17 cellular contexts compared by ENCODE assay signal in genomic region chr17:48440660-48441059, GRCh38. TPM values are rescaled to one million over a fixed set of nuclear protein-coding genes. Genes with fewer than 3 reads are reported as not detected.
DNase-seq lines count a peak whose midpoint lies in the region; ATAC-seq, FAIRE-seq and TF ChIP-seq lines count a peak whose summit lies in the region.
"Had no signal": no experiment of that assay in that cellular context is flagged by ENCODE, and none has a peak within 500 bp of the region (broad histone marks: within the 10 kb centered on the region; RNA-seq: fewer than 3 reads in every experiment).

No MANE protein-coding gene starts in this region.

- TF ChIP-seq EP300 in HepG2 (IDR thresholded peaks at IDR 0.05; ENCODE audit: low read depth in 2 of 2, low read length in 2 of 2): no peak
- TF ChIP-seq EP300 in HepG2 (CRISPR knock-in tag; IDR thresholded peaks at IDR 0.05; ENCODE audit: borderline replicate concordance): no peak

- H3K4me1 ChIP-seq in CD8-positive, alpha-beta T cell (ENCODE audit: insufficient read depth, low read length): peaks cover 94% of the 10 kb centered on the region
- H3K4me1 ChIP-seq in HepG2 (ENCODE audit: insufficient read depth, low read length): no peaks in the 10 kb centered on the region
- H3K4me1 ChIP-seq: esophagus muscularis mucosa, uterus had no signal

- no peaks in the 10 kb centered on the region for H3K9me3 ChIP-seq in CD8-positive, alpha-beta T cell (ENCODE audit: low read length)
- H3K9me3 ChIP-seq in HepG2 (ENCODE audit: low read length): no peaks in the 10 kb centered on the region
- H3K9me3 ChIP-seq: adrenal gland, esophagus muscularis mucosa, uterus had no signal

- H3K27me3 Mint-ChIP-seq in CD8-positive, alpha-beta T cell (ENCODE audit: low read depth): no peaks in the 10 kb centered on the region
- no peaks in the 10 kb centered on the region for H3K27me3 Mint-ChIP-seq in activated CD8-positive, alpha-beta T cell treated with anti-CD3 and anti-CD28 coated beads, Interleukin-2, amount 10 ng/mL, durations not matched to agents 7 days and 5 days (ENCODE audit: low read depth)
- H3K27me3 Mint-ChIP-seq in natural killer cell treated with Interleukin-12 subunit alpha and Interleukin-12 subunit beta and Interleukin-15 and Interleukin-18, amount 100 ng/mL, for 72 hours: no peaks in the 10 kb centered on the region

- no peaks in the 10 kb centered on the region for H3K36me3 ChIP-seq in CD8-positive, alpha-beta T cell (ENCODE audit: insufficient read depth, low read length)
- no peaks in the 10 kb centered on the region for H3K36me3 ChIP-seq in HepG2 (replicated peaks in 1 of 2; ENCODE audit: control insufficient read depth in 1 of 2, insufficient read depth in 2 of 2, low read length in 2 of 2)
- H3K36me3 ChIP-seq: adrenal gland, esophagus muscularis mucosa, uterus had no signal

- no peak for FAIRE-seq in HepG2 (lab: Jason Lieb, UNC)
- FAIRE-seq: colon, G401.6 had no signal

- BruUV-seq in HepG2 (replicated peaks; lab: Mats Ljungman, UMichigan): no TSS peak

- peaks cover 2% of the 10 kb centered on the region for H3K9me3 Mint-ChIP-seq in CD8-positive, alpha-beta T cell
- no peaks in the 10 kb centered on the region for H3K9me3 Mint-ChIP-seq in activated CD8-positive, alpha-beta T cell treated with anti-CD3 and anti-CD28 coated beads, Interleukin-2, amount 10 ng/mL, durations not matched to agents 7 days and 5 days (ENCODE audit: insufficient read depth)
- peaks cover 13% of the 10 kb centered on the region for H3K9me3 Mint-ChIP-seq in natural killer cell treated with Interleukin-12 subunit alpha and Interleukin-12 subunit beta and Interleukin-15 and Interleukin-18, amount 100 ng/mL, for 72 hours

- in situ Hi-C loops in HepG2 (cut with HindIII; ENCODE audit: extremely low pct_ligation_motif_present, low pct_unique_long_range_greater_than_20kb): no loop called here

- no peak for DNase-seq in CD8-positive, alpha-beta T cell
- DNase-seq in Jurkat, Clone E6-1 (ENCODE audit: low read depth, low spot score): peak; percentile 66
- DNase-seq in activated CD8-positive, alpha-beta T cell treated with anti-CD3 and anti-CD28 coated beads, Interleukin-2, amount 10 ng/mL, durations not matched to agents 7 days and 5 days: no peak
- no peak for DNase-seq in natural killer cell treated with Interleukin-12 subunit alpha and Interleukin-12 subunit beta and Interleukin-15 and Interleukin-18, amount 100 ng/mL, for 72 hours (ENCODE audit: low spot score)
- no peak for DNase-seq in HepG2 (ENCODE audit: low spot score)
- no peak for DNase-seq in RKO (ENCODE audit: low spot score)
- no peak for DNase-seq in lower leg skin (ENCODE audit: low spot score in 2 of 2)
- DNase-seq: GM23248, left colon, NCI-H2029, uterus had no signal

- no peaks in the 10 kb centered on the region for H3K79me2 ChIP-seq in HepG2 (ENCODE audit: insufficient read depth, low read length)

- peak overlapping the region; percentile 32 for H3K4me3 ChIP-seq in CD8-positive, alpha-beta T cell (ENCODE audit: low read depth, low read length)
- peak overlapping the region; percentile 30 for H3K4me3 ChIP-seq in Jurkat, Clone E6-1 (ENCODE audit: low read length)
- H3K4me3 ChIP-seq in HepG2 (replicated peaks in 1 of 3; ENCODE audit: insufficient read depth in 1 of 3, low read depth in 2 of 3, low read length in 3 of 3) (no peak overlapping the region), lower leg skin (ENCODE audit: low read depth, poor library complexity, severe bottlenecking) (no peak overlapping the region)
- H3K4me3 ChIP-seq: adrenal gland, esophagus muscularis mucosa, GM23248, uterus had no signal

- 1% methylated on average over 2 of the region's 2 CpGs for WGBS in HepG2 (ENCODE audit: low lambda C conversion rate)
- WGBS in lower leg skin, 2 donors: 78 to 87% methylated on average over 2 of the region's 2 CpGs

- TF ChIP-seq POLR2A in HepG2 (IDR thresholded peaks at IDR 0.05; ENCODE audit: insufficient read depth in 1 of 2, low read depth in 2 of 2, low read length in 2 of 2): no peak
- no peak for TF ChIP-seq POLR2A in lower leg skin (IDR thresholded peaks at IDR 0.05)

- H3K9ac ChIP-seq in HepG2 (ENCODE audit: insufficient read depth, low read depth, low read length): no peak overlapping the region
- H3K9ac ChIP-seq: GM23248 had no signal

- ATAC-seq in CD8-positive, alpha-beta T cell: peak; percentile 7
- ATAC-seq in activated CD8-positive, alpha-beta T cell treated with anti-CD3 and anti-CD28 coated beads, Interleukin-2, amount 10 ng/mL, durations not matched to agents 7 days and 5 days: peak; percentile 13
- no peak for ATAC-seq in natural killer cell treated with Interleukin-12 subunit alpha and Interleukin-12 subunit beta and Interleukin-15 and Interleukin-18, amount 100 ng/mL, for 72 hours
- ATAC-seq in HepG2: no peak

- no peak overlapping the region for H2AFZ ChIP-seq in HepG2 (ENCODE audit: low read length)
- H2AFZ ChIP-seq: GM23248 had no signal

- TF ChIP-seq CTCF in CD8-positive, alpha-beta T cell (IDR thresholded peaks at IDR 0.05): no peak
- TF ChIP-seq CTCF in HepG2 (CRISPR knock-in tag; IDR thresholded peaks at IDR 0.05) (no peak), lower leg skin (IDR thresholded peaks at IDR 0.05) (no peak)

- POLR2A ChIA-PET in CD8-positive, alpha-beta T cell (lab: Charles Lee): interaction anchor here (1.0 to 6.5 kb wide), 9 partner anchors 10 to 108 kb away, joined by 3 to 63 read pairs (median 4); partner anchors contain the start of gene SKAP1
- POLR2A ChIA-PET in activated CD8-positive, alpha-beta T cell treated with anti-CD3 and anti-CD28 coated beads, Interleukin-2, amount 10 ng/mL, durations not matched to agents 7 days and 5 days (lab: Charles Lee): interaction anchor here (0.8 to 4.5 kb wide), 6 partner anchors 9 to 28 kb away, joined by 4 to 63 read pairs (median 14); partner anchors contain the start of gene SKAP1
- POLR2A ChIA-PET in HepG2 (lab: Yijun Ruan, JAX): no interaction called here

- peak overlapping the region; percentile 97 for H3K27ac Mint-ChIP-seq in CD8-positive, alpha-beta T cell
- peak overlapping the region; percentile 93 for H3K27ac Mint-ChIP-seq in activated CD8-positive, alpha-beta T cell treated with anti-CD3 and anti-CD28 coated beads, Interleukin-2, amount 10 ng/mL, durations not matched to agents 7 days and 5 days
- H3K27ac Mint-ChIP-seq in natural killer cell treated with Interleukin-12 subunit alpha and Interleukin-12 subunit beta and Interleukin-15 and Interleukin-18, amount 100 ng/mL, for 72 hours: peak overlapping the region; percentile 81 to 89
- H3K27ac Mint-ChIP-seq: CD14-positive monocyte had no signal

- H3K36me3 Mint-ChIP-seq in CD8-positive, alpha-beta T cell: no peaks in the 10 kb centered on the region
- H3K36me3 Mint-ChIP-seq in activated CD8-positive, alpha-beta T cell treated with anti-CD3 and anti-CD28 coated beads, Interleukin-2, amount 10 ng/mL, durations not matched to agents 7 days and 5 days (ENCODE audit: low read depth): peaks cover 37% of the 10 kb centered on the region
- peaks cover 7% of the 10 kb centered on the region for H3K36me3 Mint-ChIP-seq in natural killer cell treated with Interleukin-12 subunit alpha and Interleukin-12 subunit beta and Interleukin-15 and Interleukin-18, amount 100 ng/mL, for 72 hours
- H3K36me3 Mint-ChIP-seq: CD14-positive monocyte had no signal

- CTCF ChIA-PET in CD8-positive, alpha-beta T cell (lab: Charles Lee): interaction anchor here (1.0 to 11.1 kb wide), 7 partner anchors 10 to 89 kb away, joined by 3 to 94 read pairs (median 7); no protein-coding TSS in a partner anchor
- CTCF ChIA-PET in activated CD8-positive, alpha-beta T cell treated with anti-CD3 and anti-CD28 coated beads, Interleukin-2, amount 10 ng/mL, durations not matched to agents 7 days and 5 days (lab: Charles Lee): interaction anchor here (1.2 to 11.8 kb wide), 5 partner anchors 10 to 22 kb away, joined by 3 to 159 read pairs (median 8); no protein-coding TSS in a partner anchor
- CTCF ChIA-PET in HepG2 (lab: Yijun Ruan, JAX; ENCODE audit: low intra/inter-chr PET ratio, low total read pairs): no interaction called here

- peaks cover 93% of the 10 kb centered on the region for H3K4me1 Mint-ChIP-seq in CD8-positive, alpha-beta T cell (ENCODE audit: low read depth)
- peaks cover 95% of the 10 kb centered on the region for H3K4me1 Mint-ChIP-seq in activated CD8-positive, alpha-beta T cell treated with anti-CD3 and anti-CD28 coated beads, Interleukin-2, amount 10 ng/mL, durations not matched to agents 7 days and 5 days (ENCODE audit: low read depth)
- peaks cover 78 to 83% of the 10 kb centered on the region in 2 donors for H3K4me1 Mint-ChIP-seq in natural killer cell treated with Interleukin-12 subunit alpha and Interleukin-12 subunit beta and Interleukin-15 and Interleukin-18, amount 100 ng/mL, for 72 hours (ENCODE audit: low read depth in 2 of 2)

- no peak for TF ChIP-seq RAD21 in HepG2 (CRISPR knock-in tag; IDR thresholded peaks at IDR 0.05)

- peak overlapping the region; percentile 68 for H3K4me3 Mint-ChIP-seq in CD8-positive, alpha-beta T cell
- peak overlapping the region; percentile 69 for H3K4me3 Mint-ChIP-seq in activated CD8-positive, alpha-beta T cell treated with anti-CD3 and anti-CD28 coated beads, Interleukin-2, amount 10 ng/mL, durations not matched to agents 7 days and 5 days
- H3K4me3 Mint-ChIP-seq in natural killer cell treated with Interleukin-12 subunit alpha and Interleukin-12 subunit beta and Interleukin-15 and Interleukin-18, amount 100 ng/mL, for 72 hours: peak overlapping the region; percentile 82

- intact Hi-C loops in CD8-positive, alpha-beta T cell (cut with DNase I, micrococcal nuclease): loop anchor here (1.0 to 5.0 kb wide), 5 partner anchors 11 to 752 kb away; no protein-coding TSS in a partner anchor
- intact Hi-C loops in HepG2 (cut with micrococcal nuclease; ENCODE audit: unreplicated experiment) (no loop called here), lower leg skin (cut with DNase I; ENCODE audit: low total_unique reads) (no loop called here)

- peak overlapping the region; percentile 58 for H3K27ac ChIP-seq in CD8-positive, alpha-beta T cell (ENCODE audit: low read depth, low read length)
- H3K27ac ChIP-seq in HepG2 (ENCODE audit: extremely low read length, insufficient read depth, low read length): no peak overlapping the region
- H3K27ac ChIP-seq: esophagus muscularis mucosa, GM23248, RWPE1, uterus had no signal

- H3K4me2 ChIP-seq in HepG2 (ENCODE audit: low read depth, low read length): no peak overlapping the region

- no peaks in the 10 kb centered on the region for H3K27me3 ChIP-seq in CD8-positive, alpha-beta T cell (ENCODE audit: insufficient read depth, low read length)
- H3K27me3 ChIP-seq in HepG2 (ENCODE audit: control insufficient read depth in 1 of 2, insufficient read depth in 2 of 2, low read length in 2 of 2): peaks cover 3 to 48% of the 10 kb centered on the region in 2 experiments; a peak in 4 of 5 replicates
- H3K27me3 ChIP-seq: adrenal gland had no signal

- H4K20me1 ChIP-seq in HepG2 (ENCODE audit: insufficient read depth, low read length): no peaks in the 10 kb centered on the region

RNA-seq across cellular contexts. Expression of gene SKAP1, which starts 10.6 kb away (rescaled TPM):
- 10 to 100 TPM; 59.9 to 62.4 TPM for total RNA-seq in CD8-positive, alpha-beta T cell
- 35.2 TPM for polyA plus RNA-seq in Jurkat, Clone E6-1 (2012; ENCODE audit: insufficient read depth, insufficient read length)
- total RNA-seq in activated CD8-positive, alpha-beta T cell treated with anti-CD3 and anti-CD28 coated beads, Interleukin-2, amount 10 ng/mL, durations not matched to agents 7 days and 5 days: 10 to 100 TPM; 93.8 to 94.1 TPM
- total RNA-seq in natural killer cell treated with Interleukin-12 subunit alpha and Interleukin-12 subunit beta and Interleukin-15 and Interleukin-18, amount 100 ng/mL, for 72 hours: 10 to 100 TPM; 40.9 to 44.9 TPM
- total RNA-seq in HepG2 (2016; rRNA removed; fragmentation: Illumina TruSeq; extraction: Trizol) (not detected in 2 replicates), lower leg skin (1 to 10 TPM in 1 of 4 donors, under 1 TPM in 1, not detected in 2; 0.99 to 1.2 TPM)
- total RNA-seq in HepG2 (2016; cell fraction: cytosol; rRNA removed; fragmentation: Illumina TruSeq; extraction: Trizol; ENCODE audit: low read depth): not detected in 2 replicates
- total RNA-seq in HepG2 (2016; cell fraction: insoluble cytoplasmic fraction; rRNA removed; fragmentation: Illumina TruSeq; extraction: Trizol): 0.17 TPM in 1 of 2 replicates, not detected in the other
- total RNA-seq in HepG2 (2016; cell fraction: membrane; rRNA removed; fragmentation: Illumina TruSeq; extraction: Trizol): not detected in 2 replicates
- not detected in 2 replicates for total RNA-seq in HepG2 (2016; cell fraction: nucleus; rRNA removed; fragmentation: Illumina TruSeq; extraction: Trizol)
- 0.21 TPM in 1 of 2 replicates, not detected in the other for polyA plus RNA-seq in HepG2 (2011; rRNA removed)
- polyA plus RNA-seq in HepG2 (2011; cell fraction: cytosol; rRNA removed): not detected in 2 replicates
- not detected in 2 replicates for polyA plus RNA-seq in HepG2 (2011; cell fraction: nucleus; rRNA removed)
- polyA plus RNA-seq in HepG2 (2012): 0.60 TPM in 1 of 2 replicates, not detected in the other
- polyA plus RNA-seq in HepG2 (2016; cell fraction: cytosol; fragmentation: Illumina TruSeq; extraction: Trizol; ENCODE audit: low read depth): 0.18 and 0.36 TPM in 2 replicates
- not detected in 2 replicates for polyA plus RNA-seq in HepG2 (2016; cell fraction: insoluble cytoplasmic fraction; fragmentation: Illumina TruSeq; extraction: Trizol; ENCODE audit: low read depth)
- 0.28 TPM in 1 of 2 replicates, not detected in the other for polyA plus RNA-seq in HepG2 (2016; cell fraction: membrane; fragmentation: Illumina TruSeq; extraction: Trizol; ENCODE audit: low read depth)
- polyA plus RNA-seq in HepG2 (2016; cell fraction: nucleus; fragmentation: Illumina TruSeq; extraction: Trizol; ENCODE audit: insufficient read depth, low read depth): not detected in 2 replicates
- not detected in 2 replicates for polyA minus RNA-seq in HepG2 (2011; rRNA and poly(A)+ RNA removed; ENCODE audit: low replicate concordance)
- not detected in 2 replicates for polyA minus RNA-seq in HepG2 (2011; cell fraction: cytosol; rRNA and poly(A)+ RNA removed)
- polyA minus RNA-seq in HepG2 (2011; cell fraction: nucleus; rRNA and poly(A)+ RNA removed): not detected in 2 replicates
- total RNA-seq: GM23248 had no signal
- polyA plus RNA-seq: GM23248 had no signal

Comparison
In these comparisons a context has a peak if more than half of its experiments do, and no peak if none do; other contexts are left out.
1. ATAC-seq: peak in CD8-positive, alpha-beta T cell (single experiment) and activated CD8-positive, alpha-beta T cell treated with anti-CD3 and anti-CD28 coated beads, Interleukin-2, amount 10 ng/mL, durations not matched to agents 7 days and 5 days (single experiment); none in natural killer cell treated with Interleukin-12 subunit alpha and Interleukin-12 subunit beta and Interleukin-15 and Interleukin-18, amount 100 ng/mL, for 72 hours (0 of 2) and HepG2 (single experiment).
2. H3K4me3 ChIP-seq: peak in CD8-positive, alpha-beta T cell (single experiment) and Jurkat, Clone E6-1 (single experiment); none in HepG2 (0 of 3) and lower leg skin (single experiment).
3. RNA of gene SKAP1, which starts 10.6 kb away (total RNA-seq): 93.8 to 94.1 TPM in activated CD8-positive, alpha-beta T cell treated with anti-CD3 and anti-CD28 coated beads, Interleukin-2, amount 10 ng/mL, durations not matched to agents 7 days and 5 days, 59.9 to 62.4 TPM in CD8-positive, alpha-beta T cell and 40.9 to 44.9 TPM in natural killer cell treated with Interleukin-12 subunit alpha and Interleukin-12 subunit beta and Interleukin-15 and Interleukin-18, amount 100 ng/mL, for 72 hours; 0.99 to 1.2 TPM in lower leg skin and 0.17 TPM in HepG2; every median in the first group is over 10 times any median in the second.
4. intact Hi-C loops: an anchor here in CD8-positive, alpha-beta T cell (1.0 to 5.0 kb wide); none called in HepG2 and lower leg skin.
5. Peak in every context shown above with its lines, with median percentiles within 50 percentile points of each other: H3K27ac Mint-ChIP-seq and H3K4me3 Mint-ChIP-seq.